Comparison of ENCODE assay signal across 8 cellular contexts in the genomic region with DNA sequence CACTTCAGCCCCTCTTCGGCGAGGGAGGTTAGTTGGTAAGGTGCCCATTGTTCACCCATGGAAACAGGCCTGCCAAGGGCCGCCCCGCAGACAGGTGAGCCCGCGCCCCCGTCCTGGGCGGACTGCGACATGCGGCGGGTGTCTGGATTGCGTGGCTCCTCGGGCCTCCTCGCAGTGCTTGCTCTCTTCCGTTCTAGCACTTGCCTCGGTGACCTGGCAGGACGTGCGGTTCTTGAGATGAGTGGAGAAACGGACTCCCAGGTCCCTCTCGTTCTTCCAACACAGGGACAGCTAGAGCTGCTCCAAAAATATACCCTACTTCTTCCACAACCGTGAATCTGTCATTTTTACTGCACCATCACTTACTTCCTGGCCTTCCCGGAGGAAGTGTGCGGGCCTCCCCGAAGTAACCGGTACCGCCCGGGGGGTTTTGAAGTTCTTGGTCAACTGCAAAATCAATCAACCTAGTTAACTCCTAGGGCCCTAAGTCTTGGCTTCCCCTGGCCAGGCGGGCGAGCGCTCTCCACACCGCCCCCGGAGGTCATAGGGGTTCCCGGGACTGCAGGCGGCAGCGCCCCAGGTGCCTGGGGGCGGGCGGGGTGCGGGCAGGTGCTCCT. TPM values are rescaled to one million over a fixed set of nuclear protein-coding genes. Genes with fewer than 3 reads are reported as not detected.
DNase-seq lines count a peak whose midpoint lies in the region; ATAC-seq, FAIRE-seq and TF ChIP-seq lines count a peak whose summit lies in the region.

No MANE protein-coding gene starts in this region.

- no peaks in the 10 kb centered on the region for H3K27me3 ChIP-seq in CD4-positive, CD25-positive, alpha-beta regulatory T cell (ENCODE audit: control insufficient read depth, insufficient read depth, low read length)
- H3K27me3 ChIP-seq in Loucy (ENCODE audit: insufficient read depth, low read length, poor library complexity, severe bottlenecking) (no peaks in the 10 kb centered on the region), pancreas (no peaks in the 10 kb centered on the region), upper lobe of right lung (no peaks in the 10 kb centered on the region)

- peak overlapping the region; percentile 94 to 99 (median 96) for H3K4me3 Mint-ChIP-seq in CD4-positive, CD25-positive, alpha-beta regulatory T cell
- H3K4me3 Mint-ChIP-seq in activated T-cell treated with anti-CD3 and anti-CD28 coated beads, Interleukin-2, amount 50 U/mL, for 4 hours = peak overlapping the region; percentile 84

- H3K27ac Mint-ChIP-seq in CD4-positive, CD25-positive, alpha-beta regulatory T cell = peak overlapping the region; percentile 97 to 98 (median 98)

- H3K27me3 Mint-ChIP-seq in CD4-positive, CD25-positive, alpha-beta regulatory T cell = no peaks in the 10 kb centered on the region
- no peaks in the 10 kb centered on the region for H3K27me3 Mint-ChIP-seq in activated T-cell treated with anti-CD3 and anti-CD28 coated beads, Interleukin-2, amount 50 U/mL, for 4 hours (ENCODE audit: low read depth)

- peak overlapping the region; percentile 92 for H3K4me2 ChIP-seq in Loucy (ENCODE audit: low read depth, low read length, poor library complexity, severe bottlenecking)

- H3K9me3 ChIP-seq in CD4-positive, CD25-positive, alpha-beta regulatory T cell (ENCODE audit: control insufficient read depth in 2 of 2, low read length in 2 of 2) = no peaks in the 10 kb centered on the region
- H3K9me3 ChIP-seq in Loucy (ENCODE audit: insufficient read depth, low read depth, low read length) = no peaks in the 10 kb centered on the region
- no peaks in the 10 kb centered on the region for H3K9me3 ChIP-seq in pancreas
- H3K9me3 ChIP-seq in upper lobe of right lung = no peaks in the 10 kb centered on the region

- peak; percentile 22 to 30 for ATAC-seq in CD4-positive, CD25-positive, alpha-beta regulatory T cell (ENCODE audit: low read depth in 2 of 2)
- ATAC-seq in GM21515 (IDR thresholded peaks at IDR 0.05; ENCODE audit: unreplicated experiment) (peak; percentile 14), pancreas (peak; percentile 24 to 56 (median 46)), upper lobe of right lung (peak; percentile 38)
- ATAC-seq in activated T-cell treated with anti-CD3 and anti-CD28 coated beads, Interleukin-2, amount 50 U/mL, for 4 hours = peak; percentile 9 to 17

- H3K79me2 ChIP-seq in Loucy (ENCODE audit: insufficient read depth, low read length) = peaks cover 43% of the 10 kb centered on the region

- intact Hi-C loops in pancreas (cut with DNase I) = no loop called here
- intact Hi-C loops in upper lobe of right lung (cut with DNase I) = no loop called here

- peak; percentile 37 to 71 (median 43) for DNase-seq in CD4-positive, CD25-positive, alpha-beta regulatory T cell
- peak; percentile 36 for DNase-seq in activated T-cell treated with anti-CD3 and anti-CD28 coated beads, Interleukin-2, amount 50 U/mL, for 4 hours
- DNase-seq in fibroblast of pulmonary artery (ENCODE audit: low read depth) = no peak
- peak; percentile 40 to 82 (median 58) for DNase-seq in pancreas
- peak; percentile 82 for DNase-seq in upper lobe of right lung
- no peak for DNase-seq in NAMALWA (ENCODE audit: low spot score)

- H3F3A ChIP-seq in Loucy (ENCODE audit: low read depth) = no peaks in the 10 kb centered on the region

- H3K9ac ChIP-seq in Loucy (ENCODE audit: low read depth, low read length, poor library complexity, severe bottlenecking) = peak overlapping the region; percentile 90

- 23 to 33% methylated on average over 38 of the region's 38 CpGs for WGBS in pancreas, 2 donors

- no peaks in the 10 kb centered on the region for H3K36me3 Mint-ChIP-seq in CD4-positive, CD25-positive, alpha-beta regulatory T cell
- H3K36me3 Mint-ChIP-seq in activated T-cell treated with anti-CD3 and anti-CD28 coated beads, Interleukin-2, amount 50 U/mL, for 4 hours (ENCODE audit: insufficient read depth) = no peaks in the 10 kb centered on the region

- peak; percentile 39 for TF ChIP-seq CTCF in Loucy (conservative IDR thresholded peaks at IDR 0.05; ENCODE audit: low read length)
- no peak for TF ChIP-seq CTCF in fibroblast of pulmonary artery (IDR thresholded peaks at IDR 0.05; ENCODE audit: low read length, missing control alignments)
- TF ChIP-seq CTCF in pancreas (IDR thresholded peaks at IDR 0.05) = no peak
- TF ChIP-seq CTCF in upper lobe of right lung (IDR thresholded peaks at IDR 0.05) = peak; percentile 26

- H3K9me3 Mint-ChIP-seq in CD4-positive, CD25-positive, alpha-beta regulatory T cell = peaks cover 0 to 2% (median 0%) of the 10 kb centered on the region in 7 donors
- no peaks in the 10 kb centered on the region for H3K9me3 Mint-ChIP-seq in activated T-cell treated with anti-CD3 and anti-CD28 coated beads, Interleukin-2, amount 50 U/mL, for 4 hours

- H3K4me3 ChIP-seq in CD4-positive, CD25-positive, alpha-beta regulatory T cell (ENCODE audit: low read depth, low read length) = peak overlapping the region; percentile 91
- peak overlapping the region; percentile 99 for H3K4me3 ChIP-seq in Loucy (ENCODE audit: low read length, poor library complexity, severe bottlenecking)
- peak overlapping the region; percentile 52 for H3K4me3 ChIP-seq in fibroblast of pulmonary artery (replicated peaks; ENCODE audit: low read depth, low read length)
- peak overlapping the region; percentile 11 to 83 (median 42) for H3K4me3 ChIP-seq in pancreas
- peak overlapping the region; percentile 89 for H3K4me3 ChIP-seq in upper lobe of right lung

- H2AFZ ChIP-seq in Loucy (ENCODE audit: low read length) = peak overlapping the region; percentile 99

- no peaks in the 10 kb centered on the region for H3K36me3 ChIP-seq in CD4-positive, CD25-positive, alpha-beta regulatory T cell (ENCODE audit: control insufficient read depth, insufficient read depth, low read length)
- H3K36me3 ChIP-seq in Loucy (ENCODE audit: insufficient read depth, low read length) = no peaks in the 10 kb centered on the region
- no peaks in the 10 kb centered on the region for H3K36me3 ChIP-seq in pancreas
- H3K36me3 ChIP-seq in upper lobe of right lung = no peaks in the 10 kb centered on the region

- H3K27ac ChIP-seq in CD4-positive, CD25-positive, alpha-beta regulatory T cell (ENCODE audit: insufficient read depth, low read length, poor library complexity, severe bottlenecking) = peak overlapping the region; percentile 86
- H3K27ac ChIP-seq in pancreas (peak overlapping the region; percentile 82 to 94 (median 92)), upper lobe of right lung (peak overlapping the region; percentile 90)

- FAIRE-seq in pancreas (lab: Jason Lieb, UNC) = no peak

- H3K4me1 ChIP-seq in CD4-positive, CD25-positive, alpha-beta regulatory T cell (ENCODE audit: control insufficient read depth, insufficient read depth, low read length, poor library complexity, severe bottlenecking) = peaks cover 35% of the 10 kb centered on the region
- H3K4me1 ChIP-seq in Loucy (ENCODE audit: insufficient read depth, low read length, poor library complexity, severe bottlenecking) (peaks cover 39% of the 10 kb centered on the region), pancreas (peaks cover 16 to 24% (median 20%) of the 10 kb centered on the region in 3 donors), upper lobe of right lung (peaks cover 15% of the 10 kb centered on the region)

- H4K20me1 ChIP-seq in Loucy (ENCODE audit: insufficient read depth, low read length, poor library complexity, severe bottlenecking) = peaks cover 37% of the 10 kb centered on the region

- peaks cover 25 to 44% (median 37%) of the 10 kb centered on the region in 4 donors for H3K4me1 Mint-ChIP-seq in CD4-positive, CD25-positive, alpha-beta regulatory T cell
- peaks cover 36% of the 10 kb centered on the region for H3K4me1 Mint-ChIP-seq in activated T-cell treated with anti-CD3 and anti-CD28 coated beads, Interleukin-2, amount 50 U/mL, for 4 hours (ENCODE audit: low read depth)

- H3K9me2 ChIP-seq in Loucy (replicated peaks; ENCODE audit: low read depth, low read length) = no peaks in the 10 kb centered on the region

RNA-seq across cellular contexts. Expression of a gene that starts 0.7 kb away (rescaled TPM):
- total RNA-seq in CD4-positive, CD25-positive, alpha-beta regulatory T cell = 46.7 TPM
- 1 to 10 TPM; 4.4 to 6.3 (median 5.9) TPM for polyA plus RNA-seq in CD4-positive, CD25-positive, alpha-beta regulatory T cell
- 10 to 100 TPM; 31.6 to 32.7 (median 31.6) TPM for total RNA-seq in activated T-cell treated with anti-CD3 and anti-CD28 coated beads, Interleukin-2, amount 50 U/mL, for 4 hours
- total RNA-seq in pancreas (10 to 100 TPM; 13.3 to 31.1 (median 19.1) TPM), upper lobe of right lung (52.9 TPM)
- 10 to 100 TPM in 1 of 2 donors, 1 to 10 TPM in 1; 6.4 to 10.3 TPM for polyA plus RNA-seq in pancreas

Comparison
In these comparisons a context has a peak if more than half of its experiments do, and no peak if none do; other contexts are left out.
1. DNase-seq: peak in CD4-positive, CD25-positive, alpha-beta regulatory T cell (3 of 3), activated T-cell treated with anti-CD3 and anti-CD28 coated beads, Interleukin-2, amount 50 U/mL, for 4 hours (single experiment), pancreas (6 of 6) and upper lobe of right lung (single experiment); none in fibroblast of pulmonary artery (single experiment) and NAMALWA (single experiment).
2. H3K4me3 ChIP-seq: peak in every context shown above with its lines; median percentile 99 in Loucy; 91 in CD4-positive, CD25-positive, alpha-beta regulatory T cell; 89 in upper lobe of right lung; 52 in fibroblast of pulmonary artery; 42 in pancreas.
3. CTCF ChIP-seq: peak in Loucy (single experiment) and upper lobe of right lung (single experiment); none in fibroblast of pulmonary artery (single experiment) and pancreas (0 of 4).
4. Peak in every context shown above with its lines, with median percentiles within 50 percentile points of each other: ATAC-seq and H3K27ac ChIP-seq.